ENCODE assay signal across 17 cellular contexts in the genomic region with DNA sequence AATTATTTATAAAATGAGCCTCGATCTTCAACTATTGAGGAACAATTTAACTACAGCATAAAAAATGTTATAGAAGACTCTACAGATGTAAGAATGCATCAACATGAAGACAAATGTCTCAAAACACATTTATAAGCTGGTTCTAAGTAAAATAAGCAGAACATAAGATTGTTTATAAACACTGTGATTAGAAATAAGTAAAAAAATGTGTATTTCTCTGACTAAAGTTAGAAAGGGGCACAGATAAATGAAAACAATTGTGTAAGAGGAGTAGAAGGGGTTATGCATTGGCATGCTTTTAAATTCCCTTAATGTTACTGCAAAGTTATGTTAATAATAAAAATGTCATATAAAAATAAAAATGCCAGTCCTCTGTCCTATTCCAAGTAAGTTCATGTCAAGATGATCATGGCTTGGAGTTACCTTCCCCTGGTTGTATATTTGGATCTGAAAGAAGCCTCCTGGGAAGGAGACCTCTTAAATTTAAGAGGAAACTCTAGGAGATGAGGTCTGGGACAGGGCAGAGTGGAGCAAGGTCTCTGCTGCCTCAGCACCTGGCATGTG.
DNase-seq lines count a peak whose midpoint lies in the region; ATAC-seq and TF ChIP-seq lines count a peak whose summit lies in the region.
"Had no signal": no experiment of that assay in that cellular context is flagged by ENCODE, and none has a peak within 500 bp of the region (broad histone marks: within the 10 kb centered on the region; RNA-seq: fewer than 3 reads in every experiment).

No MANE protein-coding gene starts in this region.

- no peak overlapping the region for H3K4ac ChIP-seq in mesenchymal stem cell (ENCODE audit: low read depth in 1 of 2, low read length in 2 of 2)

- H2BK5ac ChIP-seq in mesenchymal stem cell (ENCODE audit: low read depth, low read length, poor library complexity, severe bottlenecking) = no peak overlapping the region

- no peak for TF ChIP-seq CTCF in uterus (IDR thresholded peaks at IDR 0.05)
- no peak for TF ChIP-seq CTCF in hepatocyte (IDR thresholded peaks at IDR 0.05; ENCODE audit: poor library complexity)

- H3K36me3 Mint-ChIP-seq in activated T-cell treated with anti-CD3 and anti-CD28 coated beads, Interleukin-2, amount 50 U/mL, for 72 hours (ENCODE audit: insufficient read depth in 2 of 2) = peaks cover 2% of the 10 kb centered on the region in 2 donors

- H3K18ac ChIP-seq in mesenchymal stem cell (ENCODE audit: low read depth in 1 of 2, low read length in 2 of 2) = no peak overlapping the region

- no peak overlapping the region for H4K8ac ChIP-seq in mesenchymal stem cell (ENCODE audit: low read length)

- no peak overlapping the region for H3K23ac ChIP-seq in mesenchymal stem cell (ENCODE audit: low read length in 2 of 2)

- H3K14ac ChIP-seq in mesenchymal stem cell (ENCODE audit: low read length in 2 of 2) = no peak overlapping the region

- H3K79me2 ChIP-seq in hepatocyte = no peaks in the 10 kb centered on the region

- peaks cover 0 to 9% of the 10 kb centered on the region in 2 experiments for H3K27me3 ChIP-seq in mesenchymal stem cell (ENCODE audit: control insufficient read depth in 1 of 2, insufficient read depth in 1 of 2, low read length in 2 of 2)
- H3K27me3 ChIP-seq in rectal smooth muscle tissue (ENCODE audit: control insufficient read depth, insufficient read depth, low read length) = no peaks in the 10 kb centered on the region
- H3K27me3 ChIP-seq in uterus = no peaks in the 10 kb centered on the region
- H3K27me3 ChIP-seq in hepatocyte = no peaks in the 10 kb centered on the region

- no peak for ATAC-seq in activated T-cell treated with anti-CD3 and anti-CD28 coated beads, Interleukin-2, amount 50 U/mL, for 72 hours (replicated peaks in 1 of 2)
- no peak for ATAC-seq in HG03457 (IDR thresholded peaks at IDR 0.05; ENCODE audit: unreplicated experiment)
- ATAC-seq: A549 had no signal

- TF ChIP-seq POLR2A in uterus (IDR thresholded peaks at IDR 0.05) = no peak

- no peak overlapping the region for H2AFZ ChIP-seq in mesenchymal stem cell (ENCODE audit: low read depth, low read length)
- H2AFZ ChIP-seq in hepatocyte = no peak overlapping the region

- H3K9ac ChIP-seq in mesenchymal stem cell (ENCODE audit: low read length) (no peak overlapping the region), rectal smooth muscle tissue (ENCODE audit: low read length) (no peak overlapping the region)
- H3K9ac ChIP-seq: GM23248 had no signal

- no peaks in the 10 kb centered on the region for H3K4me1 Mint-ChIP-seq in activated T-cell treated with anti-CD3 and anti-CD28 coated beads, Interleukin-2, amount 50 U/mL, for 72 hours (ENCODE audit: low read depth)

- no peaks in the 10 kb centered on the region for H3K36me3 ChIP-seq in mesenchymal stem cell (ENCODE audit: control insufficient read depth in 1 of 2, insufficient read depth in 2 of 2, low read depth in 1 of 2, low read length in 2 of 2)
- H3K36me3 ChIP-seq in rectal smooth muscle tissue (ENCODE audit: control insufficient read depth, insufficient read depth, low read length) = no peaks in the 10 kb centered on the region
- H3K36me3 ChIP-seq in uterus = no peaks in the 10 kb centered on the region
- no peaks in the 10 kb centered on the region for H3K36me3 ChIP-seq in hepatocyte (replicated peaks; ENCODE audit: insufficient read depth, low read depth)

- DNase-seq in activated T-cell treated with anti-CD3 and anti-CD28 coated beads, Interleukin-2, amount 50 U/mL, for 72 hours = no peak
- DNase-seq in activated T-cell treated with anti-CD3 and anti-CD28 coated beads, Interleukin-2, amount 50 U/mL, for 1 hour = no peak
- DNase-seq in mesenchymal stem cell = no peak
- no peak for DNase-seq in uterus
- DNase-seq in NCI-H510A (lab: John Stamatoyannopoulos, UW) = no peak
- DNase-seq in hepatocyte (ENCODE audit: low spot score) = no peak
- DNase-seq: AML-193; Caco-2; CD4-positive, alpha-beta T cell; GM23248; HCEC 1CT had no signal

- peak overlapping the region; percentile 15 for H2BK15ac ChIP-seq in mesenchymal stem cell (ENCODE audit: low read depth, poor library complexity, severe bottlenecking)

- no peaks in the 10 kb centered on the region for H3K9me2 ChIP-seq in hepatocyte (replicated peaks; ENCODE audit: insufficient read depth)

- H3K27ac ChIP-seq in mesenchymal stem cell (ENCODE audit: low read length, poor library complexity, severe bottlenecking) = no peak overlapping the region
- peak overlapping the region; percentile 48 for H3K27ac ChIP-seq in rectal smooth muscle tissue (ENCODE audit: low read depth, low read length)
- H3K27ac ChIP-seq in uterus = peak overlapping the region; percentile 25 to 38
- no peak overlapping the region for H3K27ac ChIP-seq in hepatocyte
- H3K27ac ChIP-seq: 22Rv1, A549, C4-2B, GM23248, HL-60 had no signal

- H3K9me3 ChIP-seq in mesenchymal stem cell (ENCODE audit: control insufficient read depth, low read length) = no peaks in the 10 kb centered on the region
- H3K9me3 ChIP-seq in uterus = no peaks in the 10 kb centered on the region
- H3K9me3 ChIP-seq in hepatocyte (ENCODE audit: low read depth) = no peaks in the 10 kb centered on the region
- H3K9me3 ChIP-seq: A549, Caco-2 had no signal

- no peak overlapping the region for H2AK5ac ChIP-seq in mesenchymal stem cell (ENCODE audit: low read length, severe bottlenecking)

- H3K27ac Mint-ChIP-seq in activated T-cell treated with anti-CD3 and anti-CD28 coated beads, Interleukin-2, amount 50 U/mL, for 72 hours = peak overlapping the region; percentile 26
- H3K27ac Mint-ChIP-seq: CD4-positive, alpha-beta T cell had no signal

- H3K4me2 ChIP-seq in mesenchymal stem cell (ENCODE audit: low read length, poor library complexity, severe bottlenecking) (no peak overlapping the region), hepatocyte (no peak overlapping the region)
- H3K4me2 ChIP-seq: A549 had no signal

- H3K4me1 ChIP-seq in mesenchymal stem cell (ENCODE audit: control insufficient read depth, insufficient read depth, low read depth, low read length) = no peaks in the 10 kb centered on the region
- peaks cover 21% of the 10 kb centered on the region for H3K4me1 ChIP-seq in rectal smooth muscle tissue (ENCODE audit: control insufficient read depth, insufficient read depth, low read length)
- H3K4me1 ChIP-seq in uterus = peaks cover 3 to 4% of the 10 kb centered on the region in 2 donors
- peaks cover 11% of the 10 kb centered on the region for H3K4me1 ChIP-seq in hepatocyte (ENCODE audit: insufficient read depth)
- H3K4me1 ChIP-seq: A549, Caco-2 had no signal

- H4K20me1 ChIP-seq in hepatocyte (ENCODE audit: insufficient read depth, poor library complexity, severe bottlenecking) = no peaks in the 10 kb centered on the region

- intact Hi-C loops in uterus (cut with DNase I; ENCODE audit: low total_unique reads) = no loop called here

- H3K4me3 ChIP-seq in mesenchymal stem cell (ENCODE audit: insufficient read depth in 1 of 2, low read depth in 1 of 2, low read length in 2 of 2) (no peak overlapping the region), rectal smooth muscle tissue (ENCODE audit: low read length) (no peak overlapping the region), uterus (no peak overlapping the region), hepatocyte (no peak overlapping the region)
- H3K4me3 ChIP-seq: A549, GM23248 had no signal

- peaks cover 4% of the 10 kb centered on the region in 2 donors for H3K9me3 Mint-ChIP-seq in activated T-cell treated with anti-CD3 and anti-CD28 coated beads, Interleukin-2, amount 50 U/mL, for 72 hours
- H3K9me3 Mint-ChIP-seq: CD4-positive, alpha-beta T cell had no signal

- H4K91ac ChIP-seq in mesenchymal stem cell (ENCODE audit: low read length) = peak overlapping the region; percentile 74

- H3K27me3 Mint-ChIP-seq in activated T-cell treated with anti-CD3 and anti-CD28 coated beads, Interleukin-2, amount 50 U/mL, for 72 hours (ENCODE audit: low read depth) = peaks cover 6% of the 10 kb centered on the region

- no peaks in the 10 kb centered on the region for H3K79me1 ChIP-seq in mesenchymal stem cell (replicated peaks; ENCODE audit: low read length, poor library complexity, severe bottlenecking)

- no peak overlapping the region for H2BK12ac ChIP-seq in mesenchymal stem cell (ENCODE audit: low read length in 2 of 2)

- WGBS in mesenchymal stem cell = no CpG with 5 or more reads among the region's 1 CpG
- WGBS in hepatocyte (ENCODE audit: low lambda C conversion rate, missing lambda C conversion rate) = 65% methylated on average over 1 of the region's 1 CpG

- H2BK120ac ChIP-seq in mesenchymal stem cell (ENCODE audit: low read depth, low read length) = no peak overlapping the region

- H3K4me3 Mint-ChIP-seq in activated T-cell treated with anti-CD3 and anti-CD28 coated beads, Interleukin-2, amount 50 U/mL, for 72 hours = no peak overlapping the region
- H3K4me3 Mint-ChIP-seq: CD4-positive, alpha-beta T cell had no signal

Comparison
In these comparisons a context has a peak if more than half of its experiments do, and no peak if none do; other contexts are left out.
1. H3K27ac ChIP-seq: peak in rectal smooth muscle tissue (single experiment) and uterus (2 of 2); none in mesenchymal stem cell (single experiment) and hepatocyte (single experiment).